2 cellular contexts compared by ENCODE assay signal in genomic region chr3:38454884-38455638, GRCh38.
TF ChIP-seq lines count a peak whose summit lies in the region.

No MANE protein-coding gene starts in this region.

TF ChIP-seq in HCT116, 20 proteins besides CTCF, POLR2A, EP300 and RAD21:
- TF ChIP-seq JUND (IDR thresholded peaks at IDR 0.05) = no peak
- TF ChIP-seq MAX (IDR thresholded peaks at IDR 0.05) = peak; percentile 75
- no peak for TF ChIP-seq SP1 (IDR thresholded peaks at IDR 0.05; ENCODE audit: low read depth)
- TF ChIP-seq EGR1 (IDR thresholded peaks at IDR 0.05; ENCODE audit: low read depth) = peak; percentile 87
- TF ChIP-seq POLR2AphosphoS5 (IDR thresholded peaks at IDR 0.05; ENCODE audit: low read depth, low read length) = peak; percentile 79

TF ChIP-seq in endothelial cell of umbilical vein, 7 proteins besides CTCF, POLR2A, EP300 and RAD21:
- TF ChIP-seq MAX (IDR thresholded peaks at IDR 0.05; ENCODE audit: insufficient read depth, insufficient read length) (peak; percentile 53), GATA2 (IDR thresholded peaks at IDR 0.05; ENCODE audit: insufficient read depth, insufficient read length, low read depth, low read length) (no peak), FOS (IDR thresholded peaks at IDR 0.05; ENCODE audit: borderline replicate concordance, insufficient read depth, low read length) (no peak), POLR2AphosphoS5 (IDR thresholded peaks at IDR 0.05; ENCODE audit: insufficient read depth, low read depth, low read length) (peak; percentile 21), MYC (IDR thresholded peaks at IDR 0.05; ENCODE audit: low read depth, low read length) (no peak)
